ENCODE assay signal across 8 cellular contexts in genomic region chr4:38856524-38857337, GRCh38. TPM values are rescaled to one million over a fixed set of nuclear protein-coding genes. Genes with fewer than 3 reads are reported as not detected.
DNase-seq lines count a peak whose midpoint lies in the region; ATAC-seq, FAIRE-seq and TF ChIP-seq lines count a peak whose summit lies in the region.

Gene TLR6 (minus strand): TSS chr4:38856817. CDS start chr4:38829473, 27,344 bp downstream.

- in situ Hi-C loops in brain microvascular endothelial cell (cut with HindIII; ENCODE audit: low pct_ligation_motif_present, low sequenced_read_pairs) = no loop called here

- H3K36me3 ChIP-seq in MG63 = no peaks in the 10 kb centered on the region
- H3K36me3 ChIP-seq in brain microvascular endothelial cell (replicated peaks) = no peaks in the 10 kb centered on the region

- H3K27me3 ChIP-seq in MG63 = no peaks in the 10 kb centered on the region
- no peaks in the 10 kb centered on the region for H3K27me3 ChIP-seq in brain microvascular endothelial cell (replicated peaks)

- H3K27ac ChIP-seq in brain microvascular endothelial cell = peak within 1 kb of the TSS; percentile 87

- DNase-seq in CMK (ENCODE audit: low read depth) (peak; percentile 41), MG63 (peak; percentile 10), T-helper 9 cell (peak; percentile 57), brain microvascular endothelial cell (peak; percentile 72)
- peak; percentile 67 to 79 for DNase-seq in stimulated activated CD4-positive, alpha-beta T cell treated with anti-CD3 and anti-CD28 coated beads, Interleukin-2, amount 100 ng/mL, for 24 hours

- peak; percentile 47 for ATAC-seq in GM21526 (IDR thresholded peaks at IDR 0.05; ENCODE audit: low FRiP score, unreplicated experiment)
- ATAC-seq in HG03095 (IDR thresholded peaks at IDR 0.05; ENCODE audit: unreplicated experiment) = no peak

- H3K9me3 ChIP-seq in MG63 = no peaks in the 10 kb centered on the region

- TF ChIP-seq CTCF in brain microvascular endothelial cell (IDR thresholded peaks at IDR 0.05; ENCODE audit: low read depth, low read length, missing control alignments) = peak; percentile 70

- peak; percentile 96 for FAIRE-seq in islet of Langerhans (lab: Jason Lieb, UNC)

- H3K4me3 ChIP-seq in MG63 (peak within 1 kb of the TSS; percentile 35), brain microvascular endothelial cell (ENCODE audit: low read depth, low read length) (peak within 1 kb of the TSS; percentile 38)

RNA-seq across cellular contexts. Expression of gene TLR6, which starts in this region (rescaled TPM):
- 0.82 TPM in 1 of 2 replicates, not detected in the other for total RNA-seq in MG63 (2014; rRNA removed; shearing (Covaris generic); ENCODE audit: low replicate concordance)

Comparison
In these comparisons a context has a peak if more than half of its experiments do, and no peak if none do; other contexts are left out.
1. Peak in DNase-seq and H3K4me3 ChIP-seq in MG63; RNA of the gene not detected or under 1 TPM.
2. DNase-seq: peak in every context shown above with its lines; median percentile 73 in stimulated activated CD4-positive, alpha-beta T cell treated with anti-CD3 and anti-CD28 coated beads, Interleukin-2, amount 100 ng/mL, for 24 hours; 72 in brain microvascular endothelial cell; 57 in T-helper 9 cell; 41 in CMK; 10 in MG63.